In genomic region chr6:122803056-122803695, GRCh38 we compare ENCODE assay signal across 19 cellular contexts. TPM values are rescaled to one million over a fixed set of nuclear protein-coding genes. Genes with fewer than 3 reads are reported as not detected.
DNase-seq lines count a peak whose midpoint lies in the region; ATAC-seq and TF ChIP-seq lines count a peak whose summit lies in the region.
"Had no signal": no experiment of that assay in that cellular context is flagged by ENCODE, and none has a peak within 500 bp of the region (broad histone marks: within the 10 kb centered on the region; RNA-seq: fewer than 3 reads in every experiment).

No MANE protein-coding gene starts in this region.

- H3K36me3 ChIP-seq in mesenchymal stem cell (ENCODE audit: control insufficient read depth in 1 of 2, insufficient read depth in 2 of 2, low read depth in 1 of 2, low read length in 2 of 2), result peaks cover 2 to 3% of the 10 kb centered on the region in 2 experiments
- H3K36me3 ChIP-seq: BLaER1, MG63 had no signal

- no peak overlapping the region for H3K4me2 ChIP-seq in mesenchymal stem cell (ENCODE audit: low read length, poor library complexity, severe bottlenecking)
- H3K4me2 ChIP-seq: BLaER1 had no signal

- H2BK5ac ChIP-seq in mesenchymal stem cell (ENCODE audit: low read depth, low read length, poor library complexity, severe bottlenecking), result no peak overlapping the region

- H3K27me3 ChIP-seq in mesenchymal stem cell (ENCODE audit: control insufficient read depth in 1 of 2, insufficient read depth in 1 of 2, low read length in 2 of 2), result no peaks in the 10 kb centered on the region
- H3K27me3 ChIP-seq: BLaER1, MG63 had no signal

- H3K23ac ChIP-seq in mesenchymal stem cell (ENCODE audit: low read length in 2 of 2), result no peak overlapping the region

- no peak overlapping the region for H2AK5ac ChIP-seq in mesenchymal stem cell (ENCODE audit: low read length, severe bottlenecking)

- peaks cover 8% of the 10 kb centered on the region for H3K4me1 ChIP-seq in mesenchymal stem cell (ENCODE audit: control insufficient read depth, insufficient read depth, low read depth, low read length)
- H3K4me1 ChIP-seq: BLaER1 had no signal

- H2AFZ ChIP-seq in mesenchymal stem cell (ENCODE audit: low read depth, low read length), result no peak overlapping the region

- TF ChIP-seq CTCF in LNCaP clone FGC (IDR thresholded peaks at IDR 0.05; ENCODE audit: control insufficient read depth, extremely low read depth, insufficient read depth), result no peak

- H3K4ac ChIP-seq in mesenchymal stem cell (ENCODE audit: low read depth in 1 of 2, low read length in 2 of 2), result no peak overlapping the region

- no peak overlapping the region for H3K14ac ChIP-seq in mesenchymal stem cell (ENCODE audit: low read length in 2 of 2)

- peak overlapping the region in 1 of 2 experiments; percentile 60 for H3K18ac ChIP-seq in mesenchymal stem cell (ENCODE audit: low read depth in 1 of 2, low read length in 2 of 2)

- H2BK120ac ChIP-seq in mesenchymal stem cell (ENCODE audit: low read depth, low read length), result no peak overlapping the region

- peak; percentile 96 for DNase-seq in LNCaP clone FGC (ENCODE audit: low read depth)
- DNase-seq in fibroblast of gingiva (ENCODE audit: low read depth), result peak; percentile 94
- peak; percentile 64 for DNase-seq in mesenchymal stem cell
- no peak for DNase-seq in stimulated activated CD4-positive, alpha-beta T cell treated with anti-CD3 and anti-CD28 coated beads, Interleukin-4, amount 100 ng/mL, for 4 hours
- DNase-seq in NCI-H1092 (lab: John Stamatoyannopoulos, UW), result no peak
- no peak for DNase-seq in DMS79 (lab: John Stamatoyannopoulos, UW)
- DNase-seq: activated CD4-positive, alpha-beta T cell treated with anti-CD3 and anti-CD28 coated beads, Interleukin-2, amount 50 U/mL, for 4 hours; activated effector memory CD4-positive, alpha-beta T cell treated with anti-CD3 and anti-CD28 coated beads, Interleukin-2, amount 50 U/mL, for 16 hours; activated naive CD8-positive, alpha-beta T cell treated with anti-CD3 and anti-CD28 coated beads, Interleukin-2, amount 50 U/mL, for 24 hours; Calu3; MG63; NCI-H1694; NCI-H345; PC-3; SHP77 treated with DMSO at 0.1 percent for 48 hours; stimulated activated CD4-positive, alpha-beta T cell treated with anti-CD3 and anti-CD28 coated beads, Interleukin-4, amount 100 ng/mL, for 1 hour; trophoblast cell had no signal

- no peaks in the 10 kb centered on the region for H3K9me3 ChIP-seq in mesenchymal stem cell (ENCODE audit: control insufficient read depth, low read length)
- H3K9me3 ChIP-seq: BLaER1, MG63 had no signal

- H4K91ac ChIP-seq in mesenchymal stem cell (ENCODE audit: low read length), result no peak overlapping the region

- H4K8ac ChIP-seq in mesenchymal stem cell (ENCODE audit: low read length), result no peak overlapping the region

- H3K79me1 ChIP-seq in mesenchymal stem cell (replicated peaks; ENCODE audit: low read length, poor library complexity, severe bottlenecking), result no peaks in the 10 kb centered on the region

- WGBS in mesenchymal stem cell, result 25% methylated on average over 2 of the region's 5 CpGs

- H2BK15ac ChIP-seq in mesenchymal stem cell (ENCODE audit: low read depth, poor library complexity, severe bottlenecking), result no peak overlapping the region

- no peak overlapping the region for H3K9ac ChIP-seq in mesenchymal stem cell (ENCODE audit: low read length)
- H3K9ac ChIP-seq: BLaER1 had no signal

- H3K4me3 ChIP-seq in LNCaP clone FGC (ENCODE audit: low read depth, low read length) (no peak overlapping the region), mesenchymal stem cell (ENCODE audit: insufficient read depth in 1 of 2, low read depth in 1 of 2, low read length in 2 of 2) (no peak overlapping the region)
- H3K4me3 ChIP-seq: BLaER1, MG63 had no signal

- ATAC-seq in GM19351 (IDR thresholded peaks at IDR 0.05; ENCODE audit: unreplicated experiment), result no peak
- ATAC-seq: activated naive CD8-positive, alpha-beta T cell treated with anti-CD3 and anti-CD28 coated beads, Interleukin-2, amount 50 U/mL, for 24 hours; PC-3 had no signal

- no peak overlapping the region for H2BK12ac ChIP-seq in mesenchymal stem cell (ENCODE audit: low read length in 2 of 2)

- H3K27ac ChIP-seq in mesenchymal stem cell (ENCODE audit: low read length, poor library complexity, severe bottlenecking), result no peak overlapping the region
- H3K27ac ChIP-seq: BLaER1 had no signal

RNA-seq across cellular contexts. Expression of gene SMPDL3A, which starts 14.1 kb away (rescaled TPM):
- 45.7 TPM for polyA plus RNA-seq in mesenchymal stem cell (2013, experiment 1 of 2)
- 47.1 TPM for polyA plus RNA-seq in mesenchymal stem cell (2013, experiment 2 of 2)

RNA-seq across cellular contexts. Expression of gene FABP7, which starts 23.7 kb away (rescaled TPM):
- polyA plus RNA-seq in mesenchymal stem cell (2013, experiment 1 of 2), result 0.10 TPM
- 0.12 TPM for polyA plus RNA-seq in mesenchymal stem cell (2013, experiment 2 of 2)

Comparison
In these comparisons a context has a peak if more than half of its experiments do, and no peak if none do; other contexts are left out.
1. DNase-seq: peak in LNCaP clone FGC (single experiment), fibroblast of gingiva (single experiment) and mesenchymal stem cell (single experiment); none in stimulated activated CD4-positive, alpha-beta T cell treated with anti-CD3 and anti-CD28 coated beads, Interleukin-4, amount 100 ng/mL, for 4 hours (0 of 2), NCI-H1092 (single experiment) and DMS79 (single experiment).